ENCODE assay signal across 13 cellular contexts in genomic region chr14:91231446-91231845, GRCh38. TPM values are rescaled to one million over a fixed set of nuclear protein-coding genes. Genes with fewer than 3 reads are reported as not detected.
A peak's percentile ranks its signal among the peaks of the same experiment; 100 is the strongest.
DNase-seq lines count a peak whose midpoint lies in the region; ATAC-seq and TF ChIP-seq lines count a peak whose summit lies in the region.
"Had no signal": no experiment of that assay in that cellular context is flagged by ENCODE, and none has a peak within 500 bp of the region (broad histone marks: within the 10 kb centered on the region; RNA-seq: fewer than 3 reads in every experiment).

No MANE protein-coding gene starts in this region.

- H3K9me2 ChIP-seq in hepatocyte (replicated peaks; ENCODE audit: insufficient read depth): no peaks in the 10 kb centered on the region

- no peak for DNase-seq in activated CD8-positive, alpha-beta memory T cell treated with anti-CD3 and anti-CD28 coated beads, Interleukin-2, amount 10 ng/mL, durations not matched to agents 7 days and 5 days
- no peak for DNase-seq in activated CD8-positive, alpha-beta memory T cell treated with anti-CD3 and anti-CD28 coated beads, Interleukin-2, amount 50 U/mL, for 4 hours
- DNase-seq in NCI-H82 treated with DMSO at 0.1 percent for 48 hours (lab: John Stamatoyannopoulos, UW; ENCODE audit: unreplicated experiment) (peak; percentile 91), hepatocyte (ENCODE audit: low spot score) (no peak)
- DNase-seq in effector memory CD4-positive, alpha-beta T cell: no peak
- no peak for DNase-seq in stimulated activated CD4-positive, alpha-beta T cell treated with anti-CD3 and anti-CD28 coated beads, Interleukin-1b, Interleukin-23, amount 100 ng/mL, for 48 hours
- DNase-seq: ACHN; GOT3; NCI-H1048; stimulated activated CD4-positive, alpha-beta T cell treated with anti-CD3 and anti-CD28 coated beads, Interleukin-12 subunit alpha, Interleukin-12 subunit beta, amount 100 ng/mL, for 4 hours had no signal

- H3K9me3 Mint-ChIP-seq in activated CD8-positive, alpha-beta memory T cell treated with anti-CD3 and anti-CD28 coated beads, Interleukin-2, amount 10 ng/mL, durations not matched to agents 7 days and 5 days (ENCODE audit: low read depth): peaks cover 2% of the 10 kb centered on the region
- H3K9me3 Mint-ChIP-seq in stimulated activated memory B cell treated with anti-CD40 and anti-IgM and Interleukin-4, amounts not matched to agents 10 μg/mL and 1 μg/mL and 100 μg/mL, for 72 hours: no peaks in the 10 kb centered on the region

- H4K20me1 ChIP-seq in hepatocyte (ENCODE audit: insufficient read depth, poor library complexity, severe bottlenecking): no peaks in the 10 kb centered on the region

- peaks cover 76% of the 10 kb centered on the region for H3K4me1 ChIP-seq in effector memory CD4-positive, alpha-beta T cell (ENCODE audit: control insufficient read depth, insufficient read depth, low read length, poor library complexity, severe bottlenecking)
- H3K4me1 ChIP-seq in hepatocyte (ENCODE audit: insufficient read depth): no peaks in the 10 kb centered on the region

- no peaks in the 10 kb centered on the region for H3K27me3 Mint-ChIP-seq in activated CD8-positive, alpha-beta memory T cell treated with anti-CD3 and anti-CD28 coated beads, Interleukin-2, amount 10 ng/mL, durations not matched to agents 7 days and 5 days
- no peaks in the 10 kb centered on the region for H3K27me3 Mint-ChIP-seq in stimulated activated memory B cell treated with anti-CD40 and anti-IgM and Interleukin-4, amounts not matched to agents 10 μg/mL and 1 μg/mL and 100 μg/mL, for 72 hours

- TF ChIP-seq CTCF in hepatocyte (IDR thresholded peaks at IDR 0.05; ENCODE audit: poor library complexity): no peak

- peak overlapping the region; percentile 89 for H3K27ac ChIP-seq in effector memory CD4-positive, alpha-beta T cell (ENCODE audit: insufficient read depth, low read length, poor library complexity, severe bottlenecking)
- H3K27ac ChIP-seq in hepatocyte: no peak overlapping the region

- peaks cover 78% of the 10 kb centered on the region for H3K4me1 Mint-ChIP-seq in activated CD8-positive, alpha-beta memory T cell treated with anti-CD3 and anti-CD28 coated beads, Interleukin-2, amount 10 ng/mL, durations not matched to agents 7 days and 5 days
- peaks cover 52% of the 10 kb centered on the region for H3K4me1 Mint-ChIP-seq in stimulated activated memory B cell treated with anti-CD40 and anti-IgM and Interleukin-4, amounts not matched to agents 10 μg/mL and 1 μg/mL and 100 μg/mL, for 72 hours

- no peak overlapping the region for H3K4me2 ChIP-seq in hepatocyte

- no peaks in the 10 kb centered on the region for H3K27me3 ChIP-seq in effector memory CD4-positive, alpha-beta T cell (replicated peaks; ENCODE audit: control insufficient read depth, insufficient read depth, low read length, poor library complexity, severe bottlenecking)
- H3K27me3 ChIP-seq in hepatocyte: no peaks in the 10 kb centered on the region

- no peak for ATAC-seq in activated CD8-positive, alpha-beta memory T cell treated with anti-CD3 and anti-CD28 coated beads, Interleukin-2, amount 10 ng/mL, durations not matched to agents 7 days and 5 days
- ATAC-seq in stimulated activated memory B cell treated with anti-CD40 and anti-IgM and Interleukin-4, amounts not matched to agents 10 μg/mL and 1 μg/mL and 100 μg/mL, for 72 hours: no peak
- ATAC-seq in GM21423 (IDR thresholded peaks at IDR 0.05; ENCODE audit: unreplicated experiment): no peak
- ATAC-seq: PC-3 had no signal

- H2AFZ ChIP-seq in hepatocyte: no peak overlapping the region

- H3K36me3 ChIP-seq in effector memory CD4-positive, alpha-beta T cell (ENCODE audit: control insufficient read depth, insufficient read depth, low read length): peaks cover 4% of the 10 kb centered on the region
- H3K36me3 ChIP-seq in hepatocyte (replicated peaks; ENCODE audit: insufficient read depth, low read depth): no peaks in the 10 kb centered on the region

- peak overlapping the region; percentile 98 for H3K27ac Mint-ChIP-seq in activated CD8-positive, alpha-beta memory T cell treated with anti-CD3 and anti-CD28 coated beads, Interleukin-2, amount 10 ng/mL, durations not matched to agents 7 days and 5 days
- peak overlapping the region; percentile 11 for H3K27ac Mint-ChIP-seq in stimulated activated memory B cell treated with anti-CD40 and anti-IgM and Interleukin-4, amounts not matched to agents 10 μg/mL and 1 μg/mL and 100 μg/mL, for 72 hours

- H3K4me3 Mint-ChIP-seq in activated CD8-positive, alpha-beta memory T cell treated with anti-CD3 and anti-CD28 coated beads, Interleukin-2, amount 10 ng/mL, durations not matched to agents 7 days and 5 days: peak overlapping the region; percentile 70
- no peak overlapping the region for H3K4me3 Mint-ChIP-seq in stimulated activated memory B cell treated with anti-CD40 and anti-IgM and Interleukin-4, amounts not matched to agents 10 μg/mL and 1 μg/mL and 100 μg/mL, for 72 hours

- no peaks in the 10 kb centered on the region for H3K9me3 ChIP-seq in effector memory CD4-positive, alpha-beta T cell (ENCODE audit: control insufficient read depth, low read length)
- no peaks in the 10 kb centered on the region for H3K9me3 ChIP-seq in hepatocyte (ENCODE audit: low read depth)

- H3K79me2 ChIP-seq in hepatocyte: no peaks in the 10 kb centered on the region

- peaks cover 62% of the 10 kb centered on the region for H3K36me3 Mint-ChIP-seq in activated CD8-positive, alpha-beta memory T cell treated with anti-CD3 and anti-CD28 coated beads, Interleukin-2, amount 10 ng/mL, durations not matched to agents 7 days and 5 days
- H3K36me3 Mint-ChIP-seq in stimulated activated memory B cell treated with anti-CD40 and anti-IgM and Interleukin-4, amounts not matched to agents 10 μg/mL and 1 μg/mL and 100 μg/mL, for 72 hours: peaks cover 14% of the 10 kb centered on the region

- CTCF ChIA-PET in activated CD8-positive, alpha-beta memory T cell treated with anti-CD3 and anti-CD28 coated beads, Interleukin-2, amount 10 ng/mL, durations not matched to agents 7 days and 5 days (lab: Charles Lee): interaction anchor here (1.3 kb wide), 1 partner anchor 54 kb away, joined by 3 read pairs; no protein-coding TSS in a partner anchor

- WGBS in hepatocyte (ENCODE audit: low lambda C conversion rate, missing lambda C conversion rate): 100% methylated on average over 3 of the region's 3 CpGs

- peak overlapping the region; percentile 18 for H3K4me3 ChIP-seq in effector memory CD4-positive, alpha-beta T cell (ENCODE audit: insufficient read depth, low read depth, low read length, poor library complexity, severe bottlenecking)
- H3K4me3 ChIP-seq in hepatocyte: no peak overlapping the region

RNA-seq across cellular contexts. Expression of gene GPR68, which starts 13.1 kb away (rescaled TPM):
- total RNA-seq in activated CD8-positive, alpha-beta memory T cell treated with anti-CD3 and anti-CD28 coated beads, Interleukin-2, amount 10 ng/mL, durations not matched to agents 7 days and 5 days: 10 to 100 TPM; 44.5 to 48.0 TPM
- total RNA-seq in hepatocyte: 0.20 and 0.44 TPM in 2 replicates
- polyA plus RNA-seq in hepatocyte: 0.42 TPM in 1 of 2 replicates, not detected in the other

Comparison
In these comparisons a context has a peak if more than half of its experiments do, and no peak if none do; other contexts are left out.
1. RNA of gene GPR68, which starts 13.1 kb away (total RNA-seq): 44.5 to 48.0 TPM in activated CD8-positive, alpha-beta memory T cell treated with anti-CD3 and anti-CD28 coated beads, Interleukin-2, amount 10 ng/mL, durations not matched to agents 7 days and 5 days; 0.20 to 0.44 TPM in hepatocyte; every median in the first group is over 10 times any median in the second.